In the genomic region with DNA sequence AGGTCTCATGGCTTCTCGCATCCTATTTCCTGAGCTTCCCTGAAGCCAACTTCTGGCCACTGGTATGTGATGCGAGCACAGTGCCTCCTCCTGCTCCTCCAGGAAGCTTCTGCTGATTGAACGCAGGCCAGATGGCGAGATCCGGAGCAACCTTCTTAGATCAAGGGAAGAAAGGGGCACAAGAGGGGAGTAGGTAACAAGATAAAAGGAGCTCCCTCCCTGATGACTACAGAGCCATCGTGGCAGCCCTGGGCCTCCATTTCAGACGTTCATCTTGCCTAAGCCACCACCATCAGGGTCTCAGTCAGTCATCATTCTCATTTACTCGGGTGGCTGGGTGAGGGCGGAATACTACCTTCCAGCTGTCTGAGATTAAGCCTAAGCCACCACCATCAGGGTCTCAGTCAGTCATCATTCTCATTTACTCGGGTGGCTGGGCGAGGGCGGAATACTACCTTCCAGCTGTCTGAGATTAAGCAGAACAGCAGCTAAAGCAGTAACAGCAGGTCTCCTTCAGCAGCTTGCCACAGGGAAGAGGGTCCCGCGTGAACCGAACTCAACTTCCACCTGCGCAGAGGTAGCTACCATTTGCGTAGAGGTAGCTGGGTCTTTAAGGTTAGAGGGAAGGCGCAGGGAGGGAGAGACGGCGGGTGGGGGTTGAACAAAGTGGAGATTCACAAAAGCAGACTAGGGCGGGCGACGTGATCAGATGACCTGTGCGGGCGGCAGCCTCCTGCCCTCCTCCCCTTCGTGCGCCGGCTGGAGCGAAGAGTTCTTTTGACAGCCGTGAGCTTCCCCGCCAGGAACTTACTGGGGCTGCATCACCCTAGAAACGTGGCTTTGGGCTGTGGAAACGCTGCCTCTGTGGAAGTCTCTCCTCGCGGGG, we compare ENCODE assay signal across 8 cellular contexts. TPM values are rescaled to one million over a fixed set of nuclear protein-coding genes. Genes with fewer than 3 reads are reported as not detected.
A peak's percentile ranks its signal among the peaks of the same experiment; 100 is the strongest.
DNase-seq lines count a peak whose midpoint lies in the region; ATAC-seq and TF ChIP-seq lines count a peak whose summit lies in the region.

No MANE protein-coding gene starts in this region.

- TF ChIP-seq CTCF in foreskin keratinocyte (conservative IDR thresholded peaks at IDR 0.05), result no peak
- no peak for TF ChIP-seq CTCF in omental fat pad (IDR thresholded peaks at IDR 0.05)
- no peak for TF ChIP-seq CTCF in tibial artery (IDR thresholded peaks at IDR 0.05)

- H3K4me1 ChIP-seq in ACC112 (ENCODE audit: control insufficient read depth, insufficient read depth, low read length, unreplicated experiment), result peaks cover 15% of the 10 kb centered on the region
- peaks cover 2% of the 10 kb centered on the region for H3K4me1 ChIP-seq in NT2/D1 (ENCODE audit: insufficient read depth, insufficient read length)
- peaks cover 14% of the 10 kb centered on the region for H3K4me1 ChIP-seq in foreskin keratinocyte
- H3K4me1 ChIP-seq in tibial artery, result peaks cover 0 to 36% (median 29%) of the 10 kb centered on the region in 4 donors

- H3K27me3 ChIP-seq in ACC112 (ENCODE audit: insufficient read depth, low read length) (no peaks in the 10 kb centered on the region), NT2/D1 (ENCODE audit: insufficient read depth, insufficient read length) (peaks cover 2% of the 10 kb centered on the region), foreskin keratinocyte (no peaks in the 10 kb centered on the region), tibial artery (no peaks in the 10 kb centered on the region)

- peaks cover 15% of the 10 kb centered on the region for H3K9me3 ChIP-seq in NT2/D1 (ENCODE audit: insufficient read depth, low read length)
- H3K9me3 ChIP-seq in tibial artery, result no peaks in the 10 kb centered on the region

- intact Hi-C loops in tibial artery (cut with DNase I; ENCODE audit: low total_unique reads), result no loop called here

- DNase-seq in NT2/D1 (ENCODE audit: low read depth, low spot score) (no peak), foreskin keratinocyte (no peak), omental fat pad (ENCODE audit: low spot score) (no peak), tibial artery (peak; percentile 69 to 76)
- peak; percentile 56 for DNase-seq in activated T-helper 9 cell treated with anti-CD3 and anti-CD28 coated beads, Interleukin-2, amount 50 U/mL, for 16 hours (ENCODE audit: low read depth)

- H3K36me3 ChIP-seq in ACC112 (ENCODE audit: insufficient read depth, low read length) (peaks cover 17% of the 10 kb centered on the region), NT2/D1 (ENCODE audit: insufficient read depth, insufficient read length, low read length) (peaks cover 17% of the 10 kb centered on the region), tibial artery (peaks cover 0 to 22% (median 20%) of the 10 kb centered on the region in 3 donors)

- peak overlapping the region; percentile 89 for H2AFZ ChIP-seq in ACC112 (ENCODE audit: low read length, unreplicated experiment)

- H3K9ac ChIP-seq in NT2/D1 (ENCODE audit: insufficient read length, low read depth), result peak overlapping the region; percentile 79

- peak overlapping the region; percentile 84 for H3K4me3 ChIP-seq in ACC112 (ENCODE audit: low read depth, low read length)
- H3K4me3 ChIP-seq in NT2/D1 (ENCODE audit: insufficient read length, low read depth), result peak overlapping the region; percentile 65
- H3K4me3 ChIP-seq in tibial artery, result peak overlapping the region; percentile 90 to 99

- H3K27ac ChIP-seq in ACC112 (ENCODE audit: low read depth, low read length) (peak overlapping the region; percentile 67; the same call in 1 of the 2 replicates), foreskin keratinocyte (peak overlapping the region; percentile 75), tibial artery (peak overlapping the region; percentile 97 to 98)

- H3K79me2 ChIP-seq in ACC112 (ENCODE audit: control insufficient read depth, insufficient read depth, low read length, unreplicated experiment), result peaks cover 27% of the 10 kb centered on the region

- peak; percentile 35 for ATAC-seq in GM18858 (IDR thresholded peaks at IDR 0.05; ENCODE audit: unreplicated experiment)
- peak; percentile 46 for ATAC-seq in HG03066 (IDR thresholded peaks at IDR 0.05; ENCODE audit: low read depth, unreplicated experiment)
- no peak for ATAC-seq in foreskin keratinocyte
- ATAC-seq in omental fat pad (ENCODE audit: low FRiP score), result peak; percentile 36

RNA-seq across cellular contexts. Expression of a gene that starts 27.9 kb away (rescaled TPM):
- total RNA-seq in foreskin keratinocyte, result 85.6 and 105 TPM in 2 replicates
- polyA plus RNA-seq in foreskin keratinocyte, result 78.9 and 96.4 TPM in 2 replicates
- 100 to 1,000 TPM; 159 to 376 (median 258) TPM for total RNA-seq in omental fat pad

RNA-seq across cellular contexts. Expression of a gene that starts 30.6 kb away (rescaled TPM):
- total RNA-seq in foreskin keratinocyte (16.0 and 18.3 TPM in 2 replicates), omental fat pad (10 to 100 TPM in 3 of 4 donors, 1 to 10 TPM in 1; 9.2 to 21.8 (median 10.8) TPM)
- 7.6 and 9.2 TPM in 2 replicates for polyA plus RNA-seq in foreskin keratinocyte

Comparison
In these comparisons a context has a peak if more than half of its experiments do, and no peak if none do; other contexts are left out.
1. DNase-seq: peak in activated T-helper 9 cell treated with anti-CD3 and anti-CD28 coated beads, Interleukin-2, amount 50 U/mL, for 16 hours (single experiment) and tibial artery (2 of 2); none in NT2/D1 (single experiment), foreskin keratinocyte (0 of 2) and omental fat pad (single experiment).
2. Peak in every context shown above with its lines, with median percentiles within 50 percentile points of each other: H3K27ac ChIP-seq and H3K4me3 ChIP-seq.